2 cellular contexts compared by ENCODE assay signal in the genomic region with DNA sequence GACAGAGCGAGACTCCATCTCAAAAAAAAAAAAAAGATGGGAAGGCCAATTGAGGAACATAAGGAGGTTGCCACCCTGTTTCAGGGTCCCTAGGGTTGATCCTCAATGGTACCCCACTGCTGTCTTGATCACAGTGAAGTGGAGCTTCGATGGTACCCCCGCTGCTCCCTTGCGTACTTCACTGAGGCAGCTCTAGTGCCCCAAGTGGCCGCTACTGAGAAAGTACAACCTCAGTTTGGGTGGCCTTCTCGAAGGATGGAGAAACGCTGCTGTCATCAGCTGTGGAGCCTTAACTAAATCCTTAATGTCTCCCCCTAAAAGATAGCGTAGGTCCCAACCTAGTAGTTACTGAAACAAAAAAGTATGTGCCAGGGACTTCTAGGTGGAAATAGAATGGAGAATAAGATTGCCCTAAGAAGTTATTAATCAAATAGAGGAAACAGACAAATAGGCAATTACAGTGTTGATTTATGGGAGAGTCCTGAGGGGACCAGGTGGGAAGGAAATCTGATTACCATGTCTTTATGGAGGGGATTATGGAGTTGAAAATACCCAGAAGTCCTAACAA.
TF ChIP-seq lines count a peak whose summit lies in the region.

No MANE protein-coding gene starts in this region.

TF ChIP-seq in IMR-90, 13 proteins besides CTCF, POLR2A, EP300 and RAD21:
- TF ChIP-seq USF2 (IDR thresholded peaks at IDR 0.05; ENCODE audit: low read depth, low read length): no peak
- TF ChIP-seq BHLHE40 (IDR thresholded peaks at IDR 0.05; ENCODE audit: low read depth, low read length): no peak
- no peak for TF ChIP-seq SMC3 (IDR thresholded peaks at IDR 0.05; ENCODE audit: low read depth, low read length)
- no peak for TF ChIP-seq MXI1 (IDR thresholded peaks at IDR 0.05; ENCODE audit: borderline replicate concordance, low read depth, low read length)
TF ChIP-seq in IMR-90: peak in this region for 0.

TF ChIP-seq in HepG2, 621 proteins besides CTCF, POLR2A, EP300 and RAD21:
- TF ChIP-seq XRCC5 (optimal IDR thresholded peaks at IDR 0.05; ENCODE audit: low read length): peak; percentile 59
- TF ChIP-seq TGIF2 (CRISPR knock-in tag; IDR thresholded peaks at IDR 0.05): no peak
- TF ChIP-seq ZNF780A (CRISPR knock-in tag; IDR thresholded peaks at IDR 0.05): no peak
- no peak for TF ChIP-seq NRL (CRISPR knock-in tag; IDR thresholded peaks at IDR 0.05; ENCODE audit: borderline replicate concordance)
- TF ChIP-seq ZNF800 (CRISPR knock-in tag; IDR thresholded peaks at IDR 0.05): no peak
- TF ChIP-seq ATF7 (IDR thresholded peaks at IDR 0.05): no peak
- no peak for TF ChIP-seq ATF7 (CRISPR knock-in tag; IDR thresholded peaks at IDR 0.05)
- no peak for TF ChIP-seq BRD4 (CRISPR knock-in tag; IDR thresholded peaks at IDR 0.05)
- no peak for TF ChIP-seq ZNF460 (CRISPR knock-in tag; IDR thresholded peaks at IDR 0.05; ENCODE audit: borderline replicate concordance)
- no peak for TF ChIP-seq ZNF724P (CRISPR knock-in tag; IDR thresholded peaks at IDR 0.05; ENCODE audit: borderline replicate concordance)
- no peak for TF ChIP-seq CREB3 (CRISPR knock-in tag; IDR thresholded peaks at IDR 0.05)
- TF ChIP-seq CEBPG (CRISPR knock-in tag; IDR thresholded peaks at IDR 0.05): no peak
- TF ChIP-seq ZFP41 (CRISPR knock-in tag; IDR thresholded peaks at IDR 0.05; ENCODE audit: borderline replicate concordance): no peak
- TF ChIP-seq ZSCAN22 (CRISPR knock-in tag; IDR thresholded peaks at IDR 0.05): no peak
- no peak for TF ChIP-seq ZNF7 (CRISPR knock-in tag; IDR thresholded peaks at IDR 0.05)
- no peak for TF ChIP-seq HHEX (CRISPR knock-in tag; IDR thresholded peaks at IDR 0.05)
- no peak for TF ChIP-seq RERE (CRISPR knock-in tag; IDR thresholded peaks at IDR 0.05; ENCODE audit: low read depth)
- TF ChIP-seq, protein P1, sequence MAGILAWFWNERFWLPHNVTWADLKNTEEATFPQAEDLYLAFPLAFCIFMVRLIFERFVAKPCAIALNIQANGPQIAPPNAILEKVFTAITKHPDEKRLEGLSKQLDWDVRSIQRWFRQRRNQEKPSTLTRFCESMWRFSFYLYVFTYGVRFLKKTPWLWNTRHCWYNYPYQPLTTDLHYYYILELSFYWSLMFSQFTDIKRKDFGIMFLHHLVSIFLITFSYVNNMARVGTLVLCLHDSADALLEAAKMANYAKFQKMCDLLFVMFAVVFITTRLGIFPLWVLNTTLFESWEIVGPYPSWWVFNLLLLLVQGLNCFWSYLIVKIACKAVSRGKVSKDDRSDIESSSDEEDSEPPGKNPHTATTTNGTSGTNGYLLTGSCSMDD (CRISPR knock-in tag; IDR thresholded peaks at IDR 0.05): no peak
- TF ChIP-seq MIER2 (CRISPR knock-in tag; IDR thresholded peaks at IDR 0.05): no peak
- no peak for TF ChIP-seq SOX13 (IDR thresholded peaks at IDR 0.05)
- TF ChIP-seq SOX13 (CRISPR knock-in tag; conservative IDR thresholded peaks at IDR 0.05 in 1 of 2, IDR thresholded peaks at IDR 0.05 in 1 of 2): no peak
- TF ChIP-seq RBFOX2 (IDR thresholded peaks at IDR 0.05; ENCODE audit: low read depth, low read length): no peak
- TF ChIP-seq REXO4 (CRISPR knock-in tag; IDR thresholded peaks at IDR 0.05; ENCODE audit: borderline replicate concordance): no peak
- no peak for TF ChIP-seq ZNF510 (CRISPR knock-in tag; IDR thresholded peaks at IDR 0.05; ENCODE audit: low read depth)
- no peak for TF ChIP-seq NFIC (IDR thresholded peaks at IDR 0.05; ENCODE audit: low read length)
- TF ChIP-seq RBAK (CRISPR knock-in tag; IDR thresholded peaks at IDR 0.05): no peak
- 0 out of 2 replicates have a peak, but pooled peaks have one; percentile 17 for TF ChIP-seq SMC3 (IDR thresholded peaks at IDR 0.05; ENCODE audit: low read length)
- TF ChIP-seq STAG1 (CRISPR knock-in tag; IDR thresholded peaks at IDR 0.05): peak; percentile 22; the same call in 1 of the 2 replicates
- 0 out of 2 replicates have a peak, but pooled peaks have one; percentile 25 for TF ChIP-seq KDM2A (CRISPR knock-in tag; IDR thresholded peaks at IDR 0.05; ENCODE audit: borderline replicate concordance, low read depth)
- TF ChIP-seq, protein P2, sequence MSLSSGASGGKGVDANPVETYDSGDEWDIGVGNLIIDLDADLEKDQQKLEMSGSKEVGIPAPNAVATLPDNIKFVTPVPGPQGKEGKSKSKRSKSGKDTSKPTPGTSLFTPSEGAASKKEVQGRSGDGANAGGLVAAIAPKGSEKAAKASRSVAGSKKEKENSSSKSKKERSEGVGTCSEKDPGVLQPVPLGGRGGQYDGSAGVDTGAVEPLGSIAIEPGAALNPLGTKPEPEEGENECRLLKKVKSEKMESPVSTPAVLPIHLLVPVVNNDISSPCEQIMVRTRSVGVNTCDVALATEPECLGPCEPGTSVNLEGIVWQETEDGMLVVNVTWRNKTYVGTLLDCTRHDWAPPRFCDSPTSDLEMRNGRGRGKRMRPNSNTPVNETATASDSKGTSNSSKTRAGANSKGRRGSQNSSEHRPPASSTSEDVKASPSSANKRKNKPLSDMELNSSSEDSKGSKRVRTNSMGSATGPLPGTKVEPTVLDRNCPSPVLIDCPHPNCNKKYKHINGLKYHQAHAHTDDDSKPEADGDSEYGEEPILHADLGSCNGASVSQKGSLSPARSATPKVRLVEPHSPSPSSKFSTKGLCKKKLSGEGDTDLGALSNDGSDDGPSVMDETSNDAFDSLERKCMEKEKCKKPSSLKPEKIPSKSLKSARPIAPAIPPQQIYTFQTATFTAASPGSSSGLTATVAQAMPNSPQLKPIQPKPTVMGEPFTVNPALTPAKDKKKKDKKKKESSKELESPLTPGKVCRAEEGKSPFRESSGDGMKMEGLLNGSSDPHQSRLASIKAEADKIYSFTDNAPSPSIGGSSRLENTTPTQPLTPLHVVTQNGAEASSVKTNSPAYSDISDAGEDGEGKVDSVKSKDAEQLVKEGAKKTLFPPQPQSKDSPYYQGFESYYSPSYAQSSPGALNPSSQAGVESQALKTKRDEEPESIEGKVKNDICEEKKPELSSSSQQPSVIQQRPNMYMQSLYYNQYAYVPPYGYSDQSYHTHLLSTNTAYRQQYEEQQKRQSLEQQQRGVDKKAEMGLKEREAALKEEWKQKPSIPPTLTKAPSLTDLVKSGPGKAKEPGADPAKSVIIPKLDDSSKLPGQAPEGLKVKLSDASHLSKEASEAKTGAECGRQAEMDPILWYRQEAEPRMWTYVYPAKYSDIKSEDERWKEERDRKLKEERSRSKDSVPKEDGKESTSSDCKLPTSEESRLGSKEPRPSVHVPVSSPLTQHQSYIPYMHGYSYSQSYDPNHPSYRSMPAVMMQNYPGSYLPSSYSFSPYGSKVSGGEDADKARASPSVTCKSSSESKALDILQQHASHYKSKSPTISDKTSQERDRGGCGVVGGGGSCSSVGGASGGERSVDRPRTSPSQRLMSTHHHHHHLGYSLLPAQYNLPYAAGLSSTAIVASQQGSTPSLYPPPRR (CRISPR knock-in tag; IDR thresholded peaks at IDR 0.05; ENCODE audit: borderline replicate concordance): no peak
- TF ChIP-seq ZNF326 (CRISPR knock-in tag; IDR thresholded peaks at IDR 0.05; ENCODE audit: borderline replicate concordance): no peak
